In the genomic region with DNA sequence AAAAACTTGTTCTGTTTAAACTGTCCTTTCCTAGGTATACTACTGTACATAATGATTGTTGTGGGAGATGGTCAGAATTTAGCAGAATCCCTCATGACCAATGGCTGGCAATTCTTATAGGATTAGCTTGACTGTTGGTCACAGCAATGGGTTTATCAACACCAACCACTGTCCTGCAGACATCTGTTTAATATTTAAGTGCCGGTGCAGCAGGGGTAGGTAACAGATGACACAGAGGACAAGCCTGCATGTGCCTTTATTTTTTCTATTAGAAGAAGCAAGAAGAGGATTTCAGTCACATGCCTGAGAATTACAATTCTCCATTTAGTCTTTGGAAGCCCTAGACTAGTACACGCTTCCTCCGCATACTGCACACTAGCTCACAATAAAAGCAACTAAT, we compare ENCODE assay signal across 36 cellular contexts.
"Had no signal": no experiment of that assay in that cellular context is flagged by ENCODE, and none has a peak within 500 bp of the region (broad histone marks: within the 10 kb centered on the region; RNA-seq: fewer than 3 reads in every experiment).

No MANE protein-coding gene starts in this region.

- H3K27me3 ChIP-seq: ascending aorta, cardiac muscle cell had no signal

- DNase-seq: activated B cell treated with CpG ODN at 0.5 μM for 24 hours; activated CD4-positive, alpha-beta memory T cell treated with anti-CD3 and anti-CD28 coated beads for 36 hours; activated CD4-positive, alpha-beta T cell treated with anti-CD3 and anti-CD28 coated beads for 4 hours; activated CD4-positive, alpha-beta T cell treated with anti-CD3 and anti-CD28 coated beads, Interleukin-2, amount 10 ng/mL, durations not matched to agents 24 days and 14 days; activated CD4-positive, alpha-beta T cell treated with anti-CD3 and anti-CD28 coated beads, Interleukin-2, amount 50 U/mL, for 1 hour; activated CD4-positive, alpha-beta T cell treated with anti-CD3 and anti-CD28 coated beads, Interleukin-2, amount 50 U/mL, for 4 hours; activated CD4-positive, CD25-positive, alpha-beta regulatory T cell treated with anti-CD3 and anti-CD28 coated beads, Interleukin-2, amount 50 U/mL, for 72 hours; activated CD8-positive, alpha-beta memory T cell treated with anti-CD3 and anti-CD28 coated beads, Interleukin-2, amount 50 U/mL, for 4 hours; activated CD8-positive, alpha-beta T cell treated with anti-CD3 and anti-CD28 coated beads for 36 hours; activated effector memory CD4-positive, alpha-beta T cell treated with Interleukin-2 at 50 U/mL for 16 hours; activated gamma-delta T cell; activated naive CD4-positive, alpha-beta T cell treated with anti-CD3 and anti-CD28 coated beads, Interleukin-2, amount 10 ng/mL, durations not matched to agents 7 days and 5 days; activated naive CD4-positive, alpha-beta T cell treated with Interleukin-2 at 50 U/mL for 16 hours; activated naive CD8-positive, alpha-beta T cell treated with anti-CD3 and anti-CD28 coated beads, Interleukin-2, amount 10 ng/mL, durations not matched to agents 7 days and 5 days; activated naive CD8-positive, alpha-beta T cell treated with anti-CD3 and anti-CD28 coated beads, Interleukin-2, amount 50 U/mL, for 24 hours; activated T-cell treated with anti-CD3 and anti-CD28 coated beads for 4 hours; activated T-cell treated with anti-CD3 and anti-CD28 coated beads, Interleukin-2, amount 50 U/mL, for 1 hour; activated T-cell treated with anti-CD3 and anti-CD28 coated beads, Interleukin-2, amount 50 U/mL, for 4 hours; activated T-cell treated with anti-CD3 and anti-CD28 coated beads, Interleukin-2, amount 50 U/mL, for 72 hours; amygdala; anterior cingulate cortex; caudate nucleus; cerebellar nuclear complex; T-helper 1 cell; T-helper 2 cell; T-helper 9 cell had no signal

- H3K27ac Mint-ChIP-seq: activated B cell treated with CpG ODN at 0.5 μM for 24 hours; activated CD4-positive, alpha-beta memory T cell treated with anti-CD3 and anti-CD28 coated beads for 36 hours; activated CD4-positive, alpha-beta T cell treated with anti-CD3 and anti-CD28 coated beads, Interleukin-2, amount 10 ng/mL, durations not matched to agents 24 days and 14 days; activated CD8-positive, alpha-beta T cell treated with anti-CD3 and anti-CD28 coated beads for 36 hours; activated naive CD4-positive, alpha-beta T cell treated with anti-CD3 and anti-CD28 coated beads, Interleukin-2, amount 10 ng/mL, durations not matched to agents 7 days and 5 days; activated naive CD4-positive, alpha-beta T cell treated with anti-CD3 and anti-CD28 coated beads, Interleukin-2, amount 50 U/mL, for 24 hours; activated naive CD8-positive, alpha-beta T cell; activated naive CD8-positive, alpha-beta T cell treated with anti-CD3 and anti-CD28 coated beads, Interleukin-2, amount 10 ng/mL, durations not matched to agents 7 days and 5 days; activated naive CD8-positive, alpha-beta T cell treated with anti-CD3 and anti-CD28 coated beads, Interleukin-2, amount 50 U/mL, for 24 hours; activated T-cell treated with anti-CD3 and anti-CD28 coated beads, Interleukin-2, amount 50 U/mL, for 72 hours; activated T-helper 2 cell treated with anti-CD3 and anti-CD28 coated beads, Interferon-gamma antibody, Interleukin-2, Interleukin-4, amounts not matched to agents 10 μg/mL and 5 μg/mL and 100 μg/mL, durations not matched to agents 14 hours and 24 hours and 36 hours; T-helper 1 cell treated with Interleukin-12 subunit alpha and Interleukin-12 subunit beta and Interleukin-4 antibody, amounts not matched to agents 30 μg/mL and 1 μg/mL, for 36 hours; T-helper 2 cell treated with Interferon-gamma antibody and Interleukin-4, amounts not matched to agents 5 μg/mL and 100 μg/mL, for 36 hours had no signal

- H3K36me3 ChIP-seq: ascending aorta, cardiac muscle cell had no signal

- H3K27ac ChIP-seq: ascending aorta, VCaP had no signal

- H3K4me3 ChIP-seq: ascending aorta, cardiac muscle cell had no signal

- ATAC-seq: activated CD8-positive, alpha-beta T cell treated with anti-CD3 and anti-CD28 coated beads for 36 hours; activated naive CD8-positive, alpha-beta T cell treated with anti-CD3 and anti-CD28 coated beads, Interleukin-2, amount 50 U/mL, for 24 hours; activated T-cell treated with anti-CD3 and anti-CD28 coated beads, Interleukin-2, amount 50 U/mL, for 4 hours; activated T-cell treated with anti-CD3 and anti-CD28 coated beads, Interleukin-2, amount 50 U/mL, for 72 hours had no signal

- H3K9me3 Mint-ChIP-seq: activated naive CD4-positive, alpha-beta T cell treated with anti-CD3 and anti-CD28 coated beads, Interleukin-2, amount 50 U/mL, for 24 hours; activated T-cell treated with anti-CD3 and anti-CD28 coated beads, Interleukin-2, amount 50 U/mL, for 4 hours; central memory CD8-positive, alpha-beta T cell; T-helper 2 cell treated with Interferon-gamma antibody and Interleukin-4, amounts not matched to agents 5 μg/mL and 100 μg/mL, for 36 hours had no signal

- H3K9me3 ChIP-seq: ascending aorta had no signal

- H3K27me3 Mint-ChIP-seq: activated B cell treated with CpG ODN at 0.5 μM for 24 hours; activated CD4-positive, alpha-beta memory T cell treated with anti-CD3 and anti-CD28 coated beads for 36 hours; activated CD4-positive, alpha-beta T cell treated with anti-CD3 and anti-CD28 coated beads, Interleukin-2, amount 10 ng/mL, durations not matched to agents 24 days and 14 days; activated CD8-positive, alpha-beta T cell treated with anti-CD3 and anti-CD28 coated beads for 36 hours; activated naive CD4-positive, alpha-beta T cell treated with anti-CD3 and anti-CD28 coated beads, Interleukin-2, amount 10 ng/mL, durations not matched to agents 7 days and 5 days; activated naive CD4-positive, alpha-beta T cell treated with anti-CD3 and anti-CD28 coated beads, Interleukin-2, amount 50 U/mL, for 24 hours; activated naive CD8-positive, alpha-beta T cell; activated naive CD8-positive, alpha-beta T cell treated with anti-CD3 and anti-CD28 coated beads, Interleukin-2, amount 10 ng/mL, durations not matched to agents 7 days and 5 days; activated naive CD8-positive, alpha-beta T cell treated with anti-CD3 and anti-CD28 coated beads, Interleukin-2, amount 50 U/mL, for 24 hours; central memory CD8-positive, alpha-beta T cell had no signal

- H3K4me3 Mint-ChIP-seq: activated B cell treated with CpG ODN at 0.5 μM for 24 hours; activated CD4-positive, alpha-beta memory T cell treated with anti-CD3 and anti-CD28 coated beads for 36 hours; activated CD4-positive, alpha-beta T cell treated with anti-CD3 and anti-CD28 coated beads, Interleukin-2, amount 10 ng/mL, durations not matched to agents 24 days and 14 days; activated CD8-positive, alpha-beta T cell treated with anti-CD3 and anti-CD28 coated beads for 36 hours; activated naive CD4-positive, alpha-beta T cell treated with anti-CD3 and anti-CD28 coated beads, Interleukin-2, amount 10 ng/mL, durations not matched to agents 7 days and 5 days; activated naive CD4-positive, alpha-beta T cell treated with anti-CD3 and anti-CD28 coated beads, Interleukin-2, amount 50 U/mL, for 24 hours; activated naive CD8-positive, alpha-beta T cell; activated naive CD8-positive, alpha-beta T cell treated with anti-CD3 and anti-CD28 coated beads, Interleukin-2, amount 10 ng/mL, durations not matched to agents 7 days and 5 days; activated naive CD8-positive, alpha-beta T cell treated with anti-CD3 and anti-CD28 coated beads, Interleukin-2, amount 50 U/mL, for 24 hours; activated T-cell treated with anti-CD3 and anti-CD28 coated beads, Interleukin-2, amount 50 U/mL, for 4 hours; activated T-cell treated with anti-CD3 and anti-CD28 coated beads, Interleukin-2, amount 50 U/mL, for 72 hours; brain; central memory CD8-positive, alpha-beta T cell; T-helper 1 cell treated with Interleukin-12 subunit alpha and Interleukin-12 subunit beta and Interleukin-4 antibody, amounts not matched to agents 30 μg/mL and 1 μg/mL, for 36 hours; T-helper 2 cell treated with Interferon-gamma antibody and Interleukin-4, amounts not matched to agents 5 μg/mL and 100 μg/mL, for 36 hours had no signal
